Comparison of ENCODE assay signal across 28 cellular contexts in genomic region chr1:225191199-225191753, GRCh38.
"Had no signal": no experiment of that assay in that cellular context is flagged by ENCODE, and none has a peak within 500 bp of the region (broad histone marks: within the 10 kb centered on the region; RNA-seq: fewer than 3 reads in every experiment).

No MANE protein-coding gene starts in this region.

- FAIRE-seq: colon, endometrium, endothelial cell of umbilical vein, frontal cortex had no signal

- ATAC-seq: effector memory CD8-positive, alpha-beta T cell; esophagus mucosa; foreskin keratinocyte; gastrocnemius medialis; gastroesophageal sphincter; heart left ventricle; heart right ventricle had no signal

- H3K27me3 ChIP-seq: colonic mucosa, dorsolateral prefrontal cortex, esophagus muscularis mucosa, esophagus squamous epithelium, foreskin keratinocyte, gastrocnemius medialis, gastroesophageal sphincter, heart left ventricle, heart right ventricle had no signal

- H3K4me1 ChIP-seq: colonic mucosa, esophagus muscularis mucosa, esophagus squamous epithelium, foreskin keratinocyte, gastrocnemius medialis, gastroesophageal sphincter, heart left ventricle, heart right ventricle had no signal

- H3K27ac ChIP-seq: colonic mucosa, coronary artery, dorsolateral prefrontal cortex, epithelial cell of prostate, esophagus muscularis mucosa, esophagus squamous epithelium, foreskin keratinocyte, gastrocnemius medialis, gastroesophageal sphincter, heart left ventricle, heart right ventricle had no signal

- H3K4me3 ChIP-seq: colonic mucosa, coronary artery, dorsolateral prefrontal cortex, esophagus muscularis mucosa, esophagus squamous epithelium, gastrocnemius medialis, gastroesophageal sphincter, heart left ventricle, heart right ventricle had no signal

- H3K9me3 ChIP-seq: colonic mucosa had no signal

- DNase-seq: colonic mucosa; cortex of kidney; dermis blood vessel endothelial cell; dorsolateral prefrontal cortex; effector CD4-positive, alpha-beta T cell; effector CD8-positive, alpha-beta T cell; effector memory CD4-positive, alpha-beta T cell; effector memory CD8-positive, alpha-beta T cell; endodermal cell; erythroblast; esophagus squamous epithelium; foreskin fibroblast; foreskin keratinocyte; foreskin melanocyte; gastrocnemius medialis; glutamatergic neuron; head of caudate nucleus; heart left ventricle; heart right ventricle had no signal

- H3K36me3 ChIP-seq: colonic mucosa, esophagus muscularis mucosa, esophagus squamous epithelium, gastrocnemius medialis, gastroesophageal sphincter, heart left ventricle, heart right ventricle had no signal
